In the genomic region with DNA sequence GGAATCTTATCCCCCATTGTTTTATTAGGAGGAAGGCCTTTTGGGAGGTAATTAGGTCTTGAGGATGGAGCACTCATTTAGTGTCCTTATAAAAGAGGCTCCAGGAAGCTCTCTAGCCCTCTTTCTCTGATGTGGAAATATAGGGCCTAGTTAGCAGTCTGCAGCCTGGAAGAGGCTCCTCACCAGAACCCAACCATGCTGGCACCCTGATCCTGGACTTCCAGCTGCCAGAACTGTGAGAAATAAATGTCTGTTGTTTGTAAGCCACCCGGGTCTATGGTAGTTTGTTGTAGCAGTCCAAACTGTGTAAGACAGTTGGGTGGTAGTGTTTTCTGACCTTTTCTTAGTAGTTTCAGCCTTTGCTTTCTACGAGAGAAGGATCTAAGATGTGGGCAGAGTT, we compare ENCODE assay signal across 8 cellular contexts.
"Had no signal": no experiment of that assay in that cellular context is flagged by ENCODE, and none has a peak within 500 bp of the region (broad histone marks: within the 10 kb centered on the region; RNA-seq: fewer than 3 reads in every experiment).

No MANE protein-coding gene starts in this region.

- FAIRE-seq: G401.6, GM12878, GM12891, GM12892, GM18507, GM19239 had no signal

- DNase-seq: GDM1, GF-D8 had no signal

- H3K4me3 ChIP-seq: GM12878 had no signal
